Comparison of ENCODE assay signal across 8 cellular contexts in the genomic region with DNA sequence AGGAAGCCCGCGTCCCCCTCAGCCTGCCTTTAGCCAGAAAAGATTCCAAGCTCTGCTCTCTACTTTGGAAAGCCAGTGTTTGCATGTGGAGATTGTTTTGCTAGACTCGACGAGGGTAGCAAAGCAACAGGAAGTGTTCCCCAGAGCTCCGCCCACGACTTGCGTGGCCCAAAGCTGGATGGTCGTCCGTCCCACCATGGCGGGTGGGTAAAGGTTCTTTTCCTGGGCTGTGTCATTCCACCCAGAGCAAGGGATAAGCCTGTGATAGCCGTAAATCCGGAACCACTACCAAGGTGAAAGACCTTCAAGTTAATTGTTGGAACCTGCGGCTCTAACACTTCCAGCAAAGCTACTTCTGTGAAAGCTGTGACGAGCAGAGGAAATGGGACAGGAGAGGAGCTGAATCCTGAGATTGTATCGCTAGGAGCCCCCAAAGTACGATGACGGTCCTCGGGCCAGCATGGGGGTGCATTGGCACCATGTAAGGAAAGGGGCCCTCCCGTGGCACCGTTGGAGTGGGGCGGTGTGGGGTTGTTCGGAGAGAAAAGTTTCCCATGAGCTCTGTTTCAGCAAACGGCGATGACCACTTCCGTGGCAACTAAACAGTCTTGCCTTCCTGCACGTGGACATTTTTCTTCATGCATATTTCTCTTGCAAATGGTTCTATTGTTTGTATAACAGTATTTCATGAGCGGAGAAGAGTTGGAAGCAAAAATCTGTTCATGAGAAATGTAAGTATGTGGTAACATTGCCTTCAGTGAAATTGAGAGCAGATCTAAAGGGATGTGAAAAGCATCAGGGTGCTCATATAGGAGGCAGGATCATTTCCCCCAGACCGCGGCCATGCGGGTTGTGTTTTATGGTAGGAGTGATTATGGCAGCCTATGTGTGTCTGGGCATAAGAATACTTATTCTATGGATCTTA. TPM values are rescaled to one million over a fixed set of nuclear protein-coding genes. Genes with fewer than 3 reads are reported as not detected.
DNase-seq lines count a peak whose midpoint lies in the region; ATAC-seq and FAIRE-seq lines count a peak whose summit lies in the region.

No MANE protein-coding gene starts in this region.

- no peak overlapping the region for H2BK15ac ChIP-seq in mesendoderm (replicated peaks; ENCODE audit: low read depth)

- H3K79me1 ChIP-seq in mesendoderm (ENCODE audit: low read length): no peaks in the 10 kb centered on the region

- H3K36me3 ChIP-seq in BLaER1: peaks cover 12% of the 10 kb centered on the region; the same call in 1 of the 2 replicates
- no peaks in the 10 kb centered on the region for H3K36me3 ChIP-seq in mesendoderm (ENCODE audit: control insufficient read depth, insufficient read depth, low read length)

- peak overlapping the region; percentile 69 for H3K56ac ChIP-seq in mesendoderm (ENCODE audit: low read length)

- H3K9ac ChIP-seq in BLaER1: no peak overlapping the region
- H3K9ac ChIP-seq in mesendoderm (ENCODE audit: low read length): peak overlapping the region; percentile 20

- no peak for FAIRE-seq in HTR-8/SVneo (lab: Jason Lieb, UNC)

- no peak overlapping the region for H2BK5ac ChIP-seq in mesendoderm (ENCODE audit: low read length)

- ATAC-seq in HG03460 (IDR thresholded peaks at IDR 0.05; ENCODE audit: unreplicated experiment): peak; percentile 21

- H3K27ac ChIP-seq in BLaER1: no peak overlapping the region
- no peak overlapping the region for H3K27ac ChIP-seq in mesendoderm (ENCODE audit: low read depth, low read length)

- peaks cover 51% of the 10 kb centered on the region for H3K4me1 ChIP-seq in BLaER1
- H3K4me1 ChIP-seq in mesendoderm (ENCODE audit: control insufficient read depth, low read depth, low read length): no peaks in the 10 kb centered on the region

- H4K5ac ChIP-seq in mesendoderm (ENCODE audit: low read length): no peak overlapping the region

- no peaks in the 10 kb centered on the region for H3K9me3 ChIP-seq in BLaER1

- no peak overlapping the region for H2BK120ac ChIP-seq in mesendoderm (ENCODE audit: low read depth, low read length)

- H4K8ac ChIP-seq in mesendoderm (ENCODE audit: low read depth, low read length): peak overlapping the region; percentile 67

- no peak overlapping the region for H3K23ac ChIP-seq in mesendoderm (ENCODE audit: low read length)

- H3K4me2 ChIP-seq in BLaER1 (peak overlapping the region; percentile 94), mesendoderm (ENCODE audit: low read length) (peak overlapping the region; percentile 35)

- peak overlapping the region; percentile 30 for H3K18ac ChIP-seq in mesendoderm (ENCODE audit: low read length)

- no peak overlapping the region for H3K4me3 ChIP-seq in BLaER1
- H3K4me3 ChIP-seq in mesendoderm (ENCODE audit: low read length): peak overlapping the region; percentile 39

- H3K27me3 ChIP-seq in BLaER1 (no peaks in the 10 kb centered on the region), mesendoderm (ENCODE audit: insufficient read depth, low read length, poor library complexity) (no peaks in the 10 kb centered on the region)

- no peak overlapping the region for H2AK5ac ChIP-seq in mesendoderm (ENCODE audit: low read length)

- H3K79me2 ChIP-seq in mesendoderm (ENCODE audit: control insufficient read depth, insufficient read depth, low read length): no peaks in the 10 kb centered on the region

- H3K4ac ChIP-seq in mesendoderm (ENCODE audit: low read depth, low read length): no peak overlapping the region

- no peaks in the 10 kb centered on the region for H4K20me1 ChIP-seq in BLaER1

- DNase-seq in activated T-helper 1 cell treated with Interleukin-2 at 50 U/mL for 16 hours (ENCODE audit: low read depth) (peak; percentile 25), mesendoderm (peak; percentile 49), HTR-8/SVneo (ENCODE audit: insufficient read length, low spot score) (no peak), amygdala (lab: John Stamatoyannopoulos, UW) (no peak), SKM-1 treated with dmso at 0.1 percent for 144 hours (lab: John Stamatoyannopoulos, UW; ENCODE audit: unreplicated experiment) (no peak), COLO829 (ENCODE audit: low spot score) (no peak)

- WGBS in mesendoderm (ENCODE audit: extremely low coverage, insufficient coverage, low lambda C conversion rate): no CpG with 5 or more reads among the region's 30 CpGs

RNA-seq across cellular contexts. Expression of a gene that starts 8.3 kb away (rescaled TPM):
- polyA plus RNA-seq in mesendoderm (2013, experiment 1 of 2): 11.1 TPM
- 10.7 TPM for polyA plus RNA-seq in mesendoderm (2013, experiment 2 of 2)

RNA-seq across cellular contexts. Expression of a gene that starts 53.6 kb away (rescaled TPM):
- polyA plus RNA-seq in mesendoderm (2013, experiment 1 of 2): 1.6 TPM
- 1.9 TPM for polyA plus RNA-seq in mesendoderm (2013, experiment 2 of 2)

RNA-seq across cellular contexts. Expression of a gene that starts 55.9 kb away (rescaled TPM):
- 0.67 TPM for polyA plus RNA-seq in mesendoderm (2013, experiment 1 of 2)
- 0.67 TPM for polyA plus RNA-seq in mesendoderm (2013, experiment 2 of 2)

Comparison
In these comparisons a context has a peak if more than half of its experiments do, and no peak if none do; other contexts are left out.
1. DNase-seq: peak in activated T-helper 1 cell treated with Interleukin-2 at 50 U/mL for 16 hours (single experiment) and mesendoderm (single experiment); none in HTR-8/SVneo (single experiment), amygdala (0 of 56), SKM-1 treated with dmso at 0.1 percent for 144 hours (single experiment) and COLO829 (single experiment).